11 cellular contexts compared by ENCODE assay signal in genomic region chr2:174340400-174341300, GRCh38. TPM values are rescaled to one million over a fixed set of nuclear protein-coding genes. Genes with fewer than 3 reads are reported as not detected.
DNase-seq lines count a peak whose midpoint lies in the region; ATAC-seq and TF ChIP-seq lines count a peak whose summit lies in the region.
"Had no signal": no experiment of that assay in that cellular context is flagged by ENCODE, and none has a peak within 500 bp of the region (broad histone marks: within the 10 kb centered on the region; RNA-seq: fewer than 3 reads in every experiment).

No MANE protein-coding gene starts in this region.

- H3K9me3 Mint-ChIP-seq in activated naive CD8-positive, alpha-beta T cell (ENCODE audit: low read depth) = no peaks in the 10 kb centered on the region
- no peaks in the 10 kb centered on the region for H3K9me3 Mint-ChIP-seq in activated naive CD8-positive, alpha-beta T cell treated with anti-CD3 and anti-CD28 coated beads for 36 hours
- H3K9me3 Mint-ChIP-seq in stimulated activated naive B cell treated with anti-CD40 and anti-IgM and Interleukin-4, amounts not matched to agents 10 μg/mL and 1 μg/mL and 100 μg/mL, for 72 hours = no peaks in the 10 kb centered on the region

- DNase-seq in activated naive CD8-positive, alpha-beta T cell treated with anti-CD3 and anti-CD28 coated beads for 36 hours = no peak
- DNase-seq in SK-N-SH = peak; percentile 74
- no peak for DNase-seq in iPS DF 6.9 (ENCODE audit: low read depth, low spot score)
- no peak for DNase-seq in stimulated activated naive B cell treated with anti-CD40 and anti-IgM and Interleukin-4, amounts not matched to agents 10 μg/mL and 1 μg/mL and 100 μg/mL, for 72 hours
- DNase-seq in GM23248 = no peak
- DNase-seq in NCI-H1930 (lab: John Stamatoyannopoulos, UW) = no peak

- H4K20me1 ChIP-seq in SK-N-SH (ENCODE audit: insufficient read depth) (peaks cover 21% of the 10 kb centered on the region), GM23248 (ENCODE audit: insufficient read depth) (no peaks in the 10 kb centered on the region)

- H3K27me3 ChIP-seq in SK-N-SH (ENCODE audit: insufficient read depth) (peaks cover 84% of the 10 kb centered on the region), iPS DF 6.9 (ENCODE audit: control insufficient read depth, insufficient read depth, low read length) (peaks cover 55% of the 10 kb centered on the region), GM23248 (replicated peaks; ENCODE audit: insufficient read depth) (peaks cover 31% of the 10 kb centered on the region)

- peaks cover 0 to 33% of the 10 kb centered on the region in 2 experiments; a peak in 1 of 4 replicates for H3K4me1 ChIP-seq in SK-N-SH (ENCODE audit: control insufficient read depth in 1 of 2, insufficient read depth in 2 of 2, low read depth in 1 of 2, low read length in 1 of 2)
- H3K4me1 ChIP-seq in iPS DF 6.9 (ENCODE audit: control insufficient read depth, insufficient read depth, low read length) = no peaks in the 10 kb centered on the region; the same call in 1 of the 2 replicates
- no peaks in the 10 kb centered on the region for H3K4me1 ChIP-seq in GM23248 (ENCODE audit: insufficient read depth)

- H3K27me3 Mint-ChIP-seq in activated naive CD8-positive, alpha-beta T cell = peaks cover 43% of the 10 kb centered on the region
- peaks cover 78% of the 10 kb centered on the region for H3K27me3 Mint-ChIP-seq in activated naive CD8-positive, alpha-beta T cell treated with anti-CD3 and anti-CD28 coated beads for 36 hours
- peaks cover 37 to 59% of the 10 kb centered on the region in 2 donors for H3K27me3 Mint-ChIP-seq in stimulated activated naive B cell treated with anti-CD40 and anti-IgM and Interleukin-4, amounts not matched to agents 10 μg/mL and 1 μg/mL and 100 μg/mL, for 72 hours

- 6% methylated on average over 36 of the region's 70 CpGs for WGBS in SK-N-SH (ENCODE audit: low lambda C conversion rate)
- no CpG with 5 or more reads among the region's 70 CpGs for WGBS in iPS DF 6.9 (ENCODE audit: insufficient coverage, insufficient read length)
- 44% methylated on average over 44 to 53 of the region's 70 CpGs for WGBS in GM23248 (ENCODE audit: low coverage in 1 of 2, low lambda C conversion rate in 2 of 2, missing lambda C conversion rate in 2 of 2), 2 experiments

- H3K9me2 ChIP-seq in SK-N-SH (no peaks in the 10 kb centered on the region), GM23248 (ENCODE audit: insufficient read depth) (no peaks in the 10 kb centered on the region)

- H2AFZ ChIP-seq in SK-N-SH (ENCODE audit: low read depth) = no peak overlapping the region
- no peak overlapping the region for H2AFZ ChIP-seq in GM23248

- no peak for ATAC-seq in stimulated activated naive B cell treated with anti-CD40 and anti-IgM and Interleukin-4, amounts not matched to agents 10 μg/mL and 1 μg/mL and 100 μg/mL, for 72 hours (replicated peaks)
- no peak for ATAC-seq in HG03025 (IDR thresholded peaks at IDR 0.05; ENCODE audit: low FRiP score, unreplicated experiment)

- CTCF ChIA-PET in SK-N-SH (lab: Yijun Ruan, JAX) = interaction anchor here (0.6 to 7.9 kb wide), 39 partner anchors 9 to 1533 kb away, joined by 3 to 103 read pairs (median 4); no protein-coding TSS in a partner anchor

- no peaks in the 10 kb centered on the region for H3K9me3 ChIP-seq in SK-N-SH
- H3K9me3 ChIP-seq in iPS DF 6.9 (ENCODE audit: control insufficient read depth, insufficient read depth, low read length) = no peaks in the 10 kb centered on the region
- no peaks in the 10 kb centered on the region for H3K9me3 ChIP-seq in GM23248 (ENCODE audit: low read depth)

- H3K27ac ChIP-seq in SK-N-SH (ENCODE audit: low read depth in 2 of 2, low read length in 1 of 2) = no peak overlapping the region
- H3K27ac ChIP-seq in iPS DF 6.9 (ENCODE audit: low read length) = no peak overlapping the region
- no peak overlapping the region for H3K27ac ChIP-seq in GM23248
- H3K27ac ChIP-seq: C4-2B had no signal

- no peak for TF ChIP-seq RAD21 in SK-N-SH (IDR thresholded peaks at IDR 0.05; ENCODE audit: low read length)

- peaks cover 31% of the 10 kb centered on the region for H3K4me1 Mint-ChIP-seq in activated naive CD8-positive, alpha-beta T cell (ENCODE audit: low read depth)
- peaks cover 36% of the 10 kb centered on the region for H3K4me1 Mint-ChIP-seq in activated naive CD8-positive, alpha-beta T cell treated with anti-CD3 and anti-CD28 coated beads for 36 hours
- H3K4me1 Mint-ChIP-seq in stimulated activated naive B cell treated with anti-CD40 and anti-IgM and Interleukin-4, amounts not matched to agents 10 μg/mL and 1 μg/mL and 100 μg/mL, for 72 hours = peaks cover 24 to 55% of the 10 kb centered on the region in 2 donors

- no peak for TF ChIP-seq EP300 in SK-N-SH (IDR thresholded peaks at IDR 0.05; ENCODE audit: borderline replicate concordance in 1 of 2, low read depth in 1 of 2, low read length in 1 of 2)

- in situ Hi-C loops in GM23248 (cut with MboI) = loop anchor here (10.0 to 25.0 kb wide), 2 partner anchors 586 to 928 kb away; no protein-coding TSS in a partner anchor

- H3K36me3 ChIP-seq in SK-N-SH (replicated peaks in 1 of 2; ENCODE audit: control insufficient read depth in 1 of 2, insufficient read depth in 2 of 2, low read length in 1 of 2) = no peaks in the 10 kb centered on the region
- H3K36me3 ChIP-seq in iPS DF 6.9 (ENCODE audit: control insufficient read depth, insufficient read depth, low read length) = no peaks in the 10 kb centered on the region
- H3K36me3 ChIP-seq in GM23248 (ENCODE audit: low read depth) = no peaks in the 10 kb centered on the region

- H3K79me2 ChIP-seq in SK-N-SH (ENCODE audit: insufficient read depth) = no peaks in the 10 kb centered on the region
- H3K79me2 ChIP-seq in GM23248 (ENCODE audit: insufficient read depth) = no peaks in the 10 kb centered on the region

- no peak for TF ChIP-seq CTCF in SK-N-SH (IDR thresholded peaks at IDR 0.05)

- H3K36me3 Mint-ChIP-seq in activated naive CD8-positive, alpha-beta T cell = no peaks in the 10 kb centered on the region
- H3K36me3 Mint-ChIP-seq in activated naive CD8-positive, alpha-beta T cell treated with anti-CD3 and anti-CD28 coated beads for 36 hours = no peaks in the 10 kb centered on the region
- peaks cover 1 to 4% of the 10 kb centered on the region in 2 donors for H3K36me3 Mint-ChIP-seq in stimulated activated naive B cell treated with anti-CD40 and anti-IgM and Interleukin-4, amounts not matched to agents 10 μg/mL and 1 μg/mL and 100 μg/mL, for 72 hours

- peak overlapping the region; percentile 83 for H3K4me3 Mint-ChIP-seq in activated naive CD8-positive, alpha-beta T cell
- no peak overlapping the region for H3K4me3 Mint-ChIP-seq in activated naive CD8-positive, alpha-beta T cell treated with anti-CD3 and anti-CD28 coated beads for 36 hours
- peak overlapping the region; percentile 52 to 53 for H3K4me3 Mint-ChIP-seq in stimulated activated naive B cell treated with anti-CD40 and anti-IgM and Interleukin-4, amounts not matched to agents 10 μg/mL and 1 μg/mL and 100 μg/mL, for 72 hours

- POLR2A ChIA-PET in SK-N-SH (lab: Yijun Ruan, JAX) = no interaction called here

- H3K4me3 ChIP-seq in SK-N-SH (ENCODE audit: low read depth in 2 of 2, low read length in 1 of 2) = peak overlapping the region in 1 of 2 experiments; percentile 11; a peak in 2 of 4 replicates
- H3K4me3 ChIP-seq in iPS DF 6.9 (ENCODE audit: low read length) = peak overlapping the region; percentile 29; the same call in 1 of the 2 replicates
- no peak overlapping the region for H3K4me3 ChIP-seq in GM23248

- peak overlapping the region; percentile 43 for H3K27ac Mint-ChIP-seq in activated naive CD8-positive, alpha-beta T cell
- H3K27ac Mint-ChIP-seq in activated naive CD8-positive, alpha-beta T cell treated with anti-CD3 and anti-CD28 coated beads for 36 hours = no peak overlapping the region
- peak overlapping the region; percentile 84 for H3K27ac Mint-ChIP-seq in stimulated activated naive B cell treated with anti-CD40 and anti-IgM and Interleukin-4, amounts not matched to agents 10 μg/mL and 1 μg/mL and 100 μg/mL, for 72 hours

- H3K9ac ChIP-seq in SK-N-SH (no peak overlapping the region), GM23248 (no peak overlapping the region)

- peak overlapping the region; percentile 44 for H3K4me2 ChIP-seq in SK-N-SH
- H3K4me2 ChIP-seq in GM23248 (ENCODE audit: unreplicated experiment) = no peak overlapping the region

- peaks cover 16% of the 10 kb centered on the region for H3F3A ChIP-seq in SK-N-SH (replicated peaks; ENCODE audit: insufficient read depth)
- peaks cover 12% of the 10 kb centered on the region for H3F3A ChIP-seq in GM23248 (ENCODE audit: insufficient read depth)

TF ChIP-seq in SK-N-SH, 30 proteins besides CTCF, POLR2A, EP300 and RAD21:
- TF ChIP-seq CHD2 (IDR thresholded peaks at IDR 0.05; ENCODE audit: low read length, partially characterized antibody) = no peak
- TF ChIP-seq NFIC (IDR thresholded peaks at IDR 0.05; ENCODE audit: borderline replicate concordance) = no peak
- TF ChIP-seq, protein P1, sequence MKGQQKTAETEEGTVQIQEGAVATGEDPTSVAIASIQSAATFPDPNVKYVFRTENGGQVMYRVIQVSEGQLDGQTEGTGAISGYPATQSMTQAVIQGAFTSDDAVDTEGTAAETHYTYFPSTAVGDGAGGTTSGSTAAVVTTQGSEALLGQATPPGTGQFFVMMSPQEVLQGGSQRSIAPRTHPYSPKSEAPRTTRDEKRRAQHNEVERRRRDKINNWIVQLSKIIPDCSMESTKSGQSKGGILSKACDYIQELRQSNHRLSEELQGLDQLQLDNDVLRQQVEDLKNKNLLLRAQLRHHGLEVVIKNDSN (IDR thresholded peaks at IDR 0.05; ENCODE audit: borderline replicate concordance, low read depth) = no peak
- no peak for TF ChIP-seq MXI1 (IDR thresholded peaks at IDR 0.05; ENCODE audit: low read depth, low read length)

RNA-seq across cellular contexts. Expression of gene SP9, which starts 5.9 kb away (rescaled TPM):
- total RNA-seq in activated naive CD8-positive, alpha-beta T cell treated with anti-CD3 and anti-CD28 coated beads for 36 hours = not detected
- polyA plus RNA-seq in SK-N-SH (2012; rRNA removed) (not detected in 2 replicates), GM23248 (2016; fragmentation: Nextera tagmentation; extraction: Ambion mirVana) (not detected in 2 replicates)
- polyA plus RNA-seq in SK-N-SH (2012; cell fraction: cytosol; rRNA removed) = not detected in 2 replicates
- not detected in 2 replicates for polyA plus RNA-seq in SK-N-SH (2012; cell fraction: nucleus; rRNA removed)
- not detected in 2 replicates for total RNA-seq in GM23248 (2014; rRNA removed; shearing (Covaris generic))
- total RNA-seq: chondrocyte, right cardiac atrium had no signal
- polyA plus RNA-seq: right cardiac atrium had no signal

RNA-seq across cellular contexts. Expression of gene SCRN3, which starts 54.9 kb away (rescaled TPM):
- total RNA-seq in activated naive CD8-positive, alpha-beta T cell treated with anti-CD3 and anti-CD28 coated beads for 36 hours = 10 to 100 TPM; 12.9 to 15.9 TPM
- polyA plus RNA-seq in SK-N-SH (2012; rRNA removed) = 14.7 and 19.5 TPM in 2 replicates
- 20.5 and 24.7 TPM in 2 replicates for polyA plus RNA-seq in SK-N-SH (2012; cell fraction: cytosol; rRNA removed)
- polyA plus RNA-seq in SK-N-SH (2012; cell fraction: nucleus; rRNA removed) = 15.7 and 21.6 TPM in 2 replicates
- 13.9 and 17.3 TPM in 2 replicates for total RNA-seq in GM23248 (2014; rRNA removed; shearing (Covaris generic))
- 19.1 and 19.3 TPM in 2 replicates for polyA plus RNA-seq in GM23248 (2016; fragmentation: Nextera tagmentation; extraction: Ambion mirVana)
